In genomic region chr12:1829306-1829900, GRCh38 we compare ENCODE assay signal across 28 cellular contexts. TPM values are rescaled to one million over a fixed set of nuclear protein-coding genes. Genes with fewer than 3 reads are reported as not detected.
"Had no signal": no experiment of that assay in that cellular context is flagged by ENCODE, and none has a peak within 500 bp of the region (broad histone marks: within the 10 kb centered on the region; RNA-seq: fewer than 3 reads in every experiment).

No MANE protein-coding gene starts in this region.

- H3K4me1 Mint-ChIP-seq: activated naive CD8-positive, alpha-beta T cell treated with anti-CD3 and anti-CD28 coated beads, Interleukin-2, amount 10 ng/mL, durations not matched to agents 7 days and 5 days; activated T-helper 17 cell treated with anti-CD3 and anti-CD28 coated beads, Interleukin-2, amount 50 U/mL, for 72 hours; stimulated activated effector memory CD8-positive, alpha-beta T cell treated with anti-CD3 and anti-CD28 coated beads, Interleukin-12 subunit alpha, Interleukin-12 subunit beta, amount 100 ng/mL, for 72 hours; stimulated activated naive CD8-positive, alpha-beta T cell treated with anti-CD3 and anti-CD28 coated beads, Interleukin-15, amount 100 ng/mL, for 72 hours; T-cell had no signal

- H3K36me3 Mint-ChIP-seq: activated naive CD8-positive, alpha-beta T cell treated with anti-CD3 and anti-CD28 coated beads, Interleukin-2, amount 10 ng/mL, durations not matched to agents 7 days and 5 days; stimulated activated effector memory CD8-positive, alpha-beta T cell treated with anti-CD3 and anti-CD28 coated beads, Interleukin-12 subunit alpha, Interleukin-12 subunit beta, amount 100 ng/mL, for 72 hours; T-cell had no signal

- H3K4me3 ChIP-seq: cardiac muscle cell, mucosa of descending colon, skin epidermis, tibial artery had no signal

- DNase-seq: activated CD4-positive, alpha-beta T cell treated with anti-CD3 and anti-CD28 coated beads for 1 hour; activated CD4-positive, alpha-beta T cell treated with anti-CD3 and anti-CD28 coated beads, Interleukin-2, amount 50 U/mL, for 1 hour; activated CD8-positive, alpha-beta memory T cell treated with anti-CD3 and anti-CD28 coated beads for 24 hours; activated CD8-positive, alpha-beta memory T cell treated with anti-CD3 and anti-CD28 coated beads, Interleukin-2, amount 50 U/mL, for 4 hours; activated naive CD4-positive, alpha-beta T cell; activated naive CD8-positive, alpha-beta T cell treated with anti-CD3 and anti-CD28 coated beads, Interleukin-2, amount 10 ng/mL, durations not matched to agents 7 days and 5 days; activated T-cell treated with anti-CD3 and anti-CD28 coated beads, Interleukin-2, amount 50 U/mL, for 24 hours; amygdala; dermis blood vessel endothelial cell; effector memory CD4-positive, alpha-beta T cell; hippocampal formation; mesenchymal stem cell; nephron progenitor cell; stimulated activated CD4-positive, alpha-beta T cell treated with anti-CD3 and anti-CD28 coated beads, Interleukin-2, amount 100 ng/mL, for 24 hours; stimulated activated naive CD8-positive, alpha-beta T cell treated with anti-CD3 and anti-CD28 coated beads, Interleukin-15, amount 100 ng/mL, for 72 hours; T-cell; tibial artery had no signal

- H3K4me3 Mint-ChIP-seq: activated naive CD8-positive, alpha-beta T cell treated with anti-CD3 and anti-CD28 coated beads, Interleukin-2, amount 10 ng/mL, durations not matched to agents 7 days and 5 days; activated T-cell treated with anti-CD3 and anti-CD28 coated beads, Interleukin-2, amount 50 U/mL, for 24 hours; activated T-helper 17 cell treated with anti-CD3 and anti-CD28 coated beads, Interleukin-2, amount 50 U/mL, for 72 hours; nephron progenitor cell; stimulated activated effector memory CD8-positive, alpha-beta T cell treated with anti-CD3 and anti-CD28 coated beads, Interleukin-12 subunit alpha, Interleukin-12 subunit beta, amount 100 ng/mL, for 72 hours; stimulated activated naive CD8-positive, alpha-beta T cell treated with anti-CD3 and anti-CD28 coated beads, Interleukin-15, amount 100 ng/mL, for 72 hours; T-cell; T-helper 2 cell treated with Interferon-gamma antibody and Interleukin-4, amounts not matched to agents 5 μg/mL and 100 μg/mL, for 36 hours had no signal

- H3K27ac ChIP-seq: cardiac muscle cell, skin epidermis, tibial artery had no signal

- H3K9me3 Mint-ChIP-seq: activated naive CD8-positive, alpha-beta T cell treated with anti-CD3 and anti-CD28 coated beads, Interleukin-2, amount 10 ng/mL, durations not matched to agents 7 days and 5 days; activated T-cell treated with anti-CD3 and anti-CD28 coated beads, Interleukin-2, amount 50 U/mL, for 24 hours; activated T-helper 17 cell treated with anti-CD3 and anti-CD28 coated beads, Interleukin-2, amount 50 U/mL, for 72 hours; nephron progenitor cell; stimulated activated effector memory CD8-positive, alpha-beta T cell treated with anti-CD3 and anti-CD28 coated beads, Interleukin-12 subunit alpha, Interleukin-12 subunit beta, amount 100 ng/mL, for 72 hours; stimulated activated naive CD8-positive, alpha-beta T cell treated with anti-CD3 and anti-CD28 coated beads, Interleukin-15, amount 100 ng/mL, for 72 hours; T-cell; T-helper 2 cell treated with Interferon-gamma antibody and Interleukin-4, amounts not matched to agents 5 μg/mL and 100 μg/mL, for 36 hours had no signal

- H3K9me3 ChIP-seq: mucosa of descending colon, tibial artery had no signal

- H3K4me1 ChIP-seq: tibial artery had no signal

- H3K36me3 ChIP-seq: cardiac muscle cell, tibial artery had no signal

- H3K27ac Mint-ChIP-seq: activated naive CD8-positive, alpha-beta T cell treated with anti-CD3 and anti-CD28 coated beads, Interleukin-2, amount 10 ng/mL, durations not matched to agents 7 days and 5 days; activated T-cell treated with anti-CD3 and anti-CD28 coated beads, Interleukin-2, amount 50 U/mL, for 24 hours; activated T-helper 17 cell treated with anti-CD3 and anti-CD28 coated beads, Interleukin-2, amount 50 U/mL, for 72 hours; progenitor cell of endocrine pancreas; stimulated activated effector memory CD8-positive, alpha-beta T cell treated with anti-CD3 and anti-CD28 coated beads, Interleukin-12 subunit alpha, Interleukin-12 subunit beta, amount 100 ng/mL, for 72 hours; stimulated activated naive CD8-positive, alpha-beta T cell treated with anti-CD3 and anti-CD28 coated beads, Interleukin-15, amount 100 ng/mL, for 72 hours; T-cell; T-helper 2 cell treated with Interferon-gamma antibody and Interleukin-4, amounts not matched to agents 5 μg/mL and 100 μg/mL, for 36 hours had no signal

RNA-seq across cellular contexts. Expression of gene LRTM2, which starts 9.0 kb away (rescaled TPM):
- total RNA-seq: activated naive CD8-positive, alpha-beta T cell treated with anti-CD3 and anti-CD28 coated beads, Interleukin-2, amount 10 ng/mL, durations not matched to agents 7 days and 5 days; activated T-helper 17 cell treated with anti-CD3 and anti-CD28 coated beads, Interleukin-2, amount 50 U/mL, for 72 hours; cardiac muscle cell; dermis blood vessel endothelial cell; esophagus mucosa; lower leg skin; mucosa of descending colon; omental fat pad; T-cell; urinary bladder had no signal
- polyA plus RNA-seq: cardiac muscle cell, urinary bladder had no signal
